ENCODE assay signal across 8 cellular contexts in the genomic region with DNA sequence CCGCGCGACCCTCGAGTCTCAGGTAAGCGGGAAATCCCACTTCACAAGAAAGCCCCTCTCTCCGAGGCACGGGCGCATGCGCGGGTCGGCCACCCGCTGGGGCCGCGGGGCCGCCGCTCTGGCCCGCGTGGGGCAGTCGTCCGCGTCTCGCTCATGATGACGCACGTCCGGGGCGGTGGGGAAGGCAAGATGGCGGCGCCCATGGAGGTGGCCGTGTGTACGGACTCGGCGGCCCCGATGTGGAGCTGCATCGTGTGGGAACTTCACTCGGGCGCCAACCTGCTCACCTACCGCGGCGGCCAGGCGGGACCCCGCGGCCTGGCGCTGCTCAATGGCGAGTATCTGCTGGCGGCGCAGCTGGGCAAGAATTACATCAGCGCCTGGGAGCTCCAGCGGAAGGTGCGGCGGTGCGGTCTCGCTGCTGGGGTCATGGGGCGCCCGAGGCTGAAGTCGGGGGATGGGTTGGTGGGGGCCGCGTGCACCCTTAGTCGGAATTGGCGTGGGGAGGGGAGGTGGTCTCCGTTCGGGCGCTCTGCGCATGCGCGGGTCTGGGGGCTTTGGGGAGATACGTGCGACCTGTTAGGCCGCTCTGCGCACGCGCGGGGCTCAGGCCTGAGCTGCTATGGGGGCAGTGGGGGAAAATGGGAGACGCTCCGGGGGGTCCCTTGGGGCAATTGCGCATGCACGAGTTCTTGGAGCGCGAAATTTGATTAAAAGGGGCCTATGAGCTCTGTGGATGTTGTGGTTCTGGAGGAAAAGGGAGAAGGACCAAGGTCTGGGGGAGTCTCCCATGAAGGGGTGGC. TPM values are rescaled to one million over a fixed set of nuclear protein-coding genes. Genes with fewer than 3 reads are reported as not detected.
DNase-seq lines count a peak whose midpoint lies in the region; TF ChIP-seq lines count a peak whose summit lies in the region.

A gene with protein sequence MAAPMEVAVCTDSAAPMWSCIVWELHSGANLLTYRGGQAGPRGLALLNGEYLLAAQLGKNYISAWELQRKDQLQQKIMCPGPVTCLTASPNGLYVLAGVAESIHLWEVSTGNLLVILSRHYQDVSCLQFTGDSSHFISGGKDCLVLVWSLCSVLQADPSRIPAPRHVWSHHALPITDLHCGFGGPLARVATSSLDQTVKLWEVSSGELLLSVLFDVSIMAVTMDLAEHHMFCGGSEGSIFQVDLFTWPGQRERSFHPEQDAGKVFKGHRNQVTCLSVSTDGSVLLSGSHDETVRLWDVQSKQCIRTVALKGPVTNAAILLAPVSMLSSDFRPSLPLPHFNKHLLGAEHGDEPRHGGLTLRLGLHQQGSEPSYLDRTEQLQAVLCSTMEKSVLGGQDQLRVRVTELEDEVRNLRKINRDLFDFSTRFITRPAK (plus strand): TSS at position 181 of the 803 bp plus-strand sequence. CDS start 9 bp downstream, at position 190.

- 1% methylated on average over 53 of the region's 78 CpGs; no CpG with 5 or more reads in 1 of the 2 donors for WGBS in transverse colon (ENCODE audit: low coverage in 1 of 2), 2 donors

- H3K27me3 ChIP-seq in adipocyte (replicated peaks; ENCODE audit: control insufficient read depth, insufficient read depth, low read length) (no peaks in the 10 kb centered on the region), transverse colon (peaks cover 2% of the 10 kb centered on the region)

- TF ChIP-seq EP300 in transverse colon (IDR thresholded peaks at IDR 0.05; ENCODE audit: low read depth), result no peak

- peak within 1 kb of the TSS; percentile 90 for H3K27ac ChIP-seq in HEK293 (ENCODE audit: extremely low read depth, low read depth, low read length)
- H3K27ac ChIP-seq in transverse colon, result peak within 1 kb of the TSS; percentile 83 to 94 (median 88)

- peaks cover 5% of the 10 kb centered on the region; the same call in 1 of the 2 replicates for H3K4me1 ChIP-seq in ES-I3 (ENCODE audit: insufficient read depth, low read length)
- H3K4me1 ChIP-seq in HEK293 (ENCODE audit: control insufficient read depth, insufficient read depth, low read length), result peaks cover 2% of the 10 kb centered on the region; the same call in 1 of the 2 replicates
- H3K4me1 ChIP-seq in adipocyte (ENCODE audit: control insufficient read depth, insufficient read depth, low read length), result peaks cover 21% of the 10 kb centered on the region
- peaks cover 11 to 27% (median 22%) of the 10 kb centered on the region in 4 donors for H3K4me1 ChIP-seq in transverse colon

- DNase-seq in NCI-H1105 (lab: John Stamatoyannopoulos, UW) (peak; percentile 86), SW480 (ENCODE audit: low spot score) (peak; percentile 70), adipocyte (ENCODE audit: low read depth) (peak; percentile 98), cardiac septum (ENCODE audit: low spot score) (peak; percentile 97), posterior cingulate gyrus (peak; percentile 90 to 99 (median 96)), transverse colon (peak; percentile 94)

- no peaks in the 10 kb centered on the region for H3K9me3 ChIP-seq in ES-I3 (ENCODE audit: control insufficient read depth, insufficient read depth, low read length)
- H3K9me3 ChIP-seq in HEK293 (ENCODE audit: control insufficient read depth, insufficient read depth, low read depth, low read length), result no peaks in the 10 kb centered on the region
- no peaks in the 10 kb centered on the region for H3K9me3 ChIP-seq in adipocyte (ENCODE audit: control insufficient read depth, low read length)
- no peaks in the 10 kb centered on the region for H3K9me3 ChIP-seq in transverse colon

- intact Hi-C loops in cardiac septum (cut with DNase I), result loop anchor here (5.0 kb wide), 2 partner anchors 127 to 212 kb away; a partner anchor contains a TSS
- intact Hi-C loops in posterior cingulate gyrus (cut with DNase I), result loop anchor here (5.0 kb wide), 1 partner anchor 122 kb away; no protein-coding TSS in a partner anchor
- intact Hi-C loops in transverse colon (cut with DNase I; ENCODE audit: low total_unique reads), result loop anchor here (5.0 kb wide), 1 partner anchor 127 kb away; a partner anchor contains a TSS

- H3K36me3 ChIP-seq in ES-I3 (ENCODE audit: insufficient read depth, low read length) (no peaks in the 10 kb centered on the region), HEK293 (ENCODE audit: control insufficient read depth in 2 of 2, insufficient read depth in 1 of 2, low read length in 2 of 2) (peaks cover 9 to 35% of the 10 kb centered on the region in 2 experiments; a peak in 2 of 3 replicates), adipocyte (ENCODE audit: control insufficient read depth, insufficient read depth, low read length, severe bottlenecking) (peaks cover 12% of the 10 kb centered on the region), transverse colon (no peaks in the 10 kb centered on the region)

- H3K4me3 ChIP-seq in HEK293 (ENCODE audit: low read depth, low read length) (peak within 1 kb of the TSS; percentile 99), adipocyte (ENCODE audit: low read length) (peak within 1 kb of the TSS; percentile 97), transverse colon (peak within 1 kb of the TSS; percentile 69 to 100 (median 76))

- in situ Hi-C loops in transverse colon (cut with MboI; ENCODE audit: low pct_ligation_motif_present in 1 of 4, low pct_unique_long_range_greater_than_20kb in 1 of 4, low sequenced_read_pairs in 3 of 4), result loop anchor here (5.0 to 25.0 kb wide), 5 partner anchors 60 to 220 kb away; a partner anchor contains a TSS

- POLR2A ChIA-PET in HEK293 (lab: Yijun Ruan, JAX), result interaction anchor here (0.8 to 2.5 kb wide), 6 partner anchors 12 to 321 kb away, joined by 3 to 15 read pairs (median 4); a partner anchor contains a TSS

- TF ChIP-seq CTCF in HEK293 (tag by site-specific recombination; IDR thresholded peaks at IDR 0.05), result peak; percentile 90
- TF ChIP-seq CTCF in transverse colon (IDR thresholded peaks at IDR 0.05), result peak; percentile 23 to 44 (median 35)

- H3K9ac ChIP-seq in ES-I3 (ENCODE audit: low read depth, low read length) (peak within 1 kb of the TSS; percentile 98), adipocyte (ENCODE audit: low read length) (peak within 1 kb of the TSS; percentile 97)

- peak; percentile 56 for TF ChIP-seq POLR2A in transverse colon (IDR thresholded peaks at IDR 0.05)

- CTCF ChIA-PET in HEK293 (lab: Yijun Ruan, JAX), result interaction anchor here (0.6 to 5.9 kb wide), 18 partner anchors 11 to 260 kb away, joined by 3 to 116 read pairs (median 4); a partner anchor contains a TSS

TF ChIP-seq in HEK293, 187 proteins besides CTCF, POLR2A, EP300 and RAD21 (continues in another document):
- TF ChIP-seq IKZF3 (tag by site-specific recombination; IDR thresholded peaks at IDR 0.05) (no peak), PRDM1 (tag by site-specific recombination; IDR thresholded peaks at IDR 0.05) (no peak), ZNF37A (tag by site-specific recombination; IDR thresholded peaks at IDR 0.05) (no peak), YY2 (tag by site-specific recombination; IDR thresholded peaks at IDR 0.05) (peak; percentile 100), ZNF558 (tag by site-specific recombination; IDR thresholded peaks at IDR 0.05) (no peak), GFI1B (tag by site-specific recombination; IDR thresholded peaks at IDR 0.05) (no peak)
- TF ChIP-seq, protein P1, sequence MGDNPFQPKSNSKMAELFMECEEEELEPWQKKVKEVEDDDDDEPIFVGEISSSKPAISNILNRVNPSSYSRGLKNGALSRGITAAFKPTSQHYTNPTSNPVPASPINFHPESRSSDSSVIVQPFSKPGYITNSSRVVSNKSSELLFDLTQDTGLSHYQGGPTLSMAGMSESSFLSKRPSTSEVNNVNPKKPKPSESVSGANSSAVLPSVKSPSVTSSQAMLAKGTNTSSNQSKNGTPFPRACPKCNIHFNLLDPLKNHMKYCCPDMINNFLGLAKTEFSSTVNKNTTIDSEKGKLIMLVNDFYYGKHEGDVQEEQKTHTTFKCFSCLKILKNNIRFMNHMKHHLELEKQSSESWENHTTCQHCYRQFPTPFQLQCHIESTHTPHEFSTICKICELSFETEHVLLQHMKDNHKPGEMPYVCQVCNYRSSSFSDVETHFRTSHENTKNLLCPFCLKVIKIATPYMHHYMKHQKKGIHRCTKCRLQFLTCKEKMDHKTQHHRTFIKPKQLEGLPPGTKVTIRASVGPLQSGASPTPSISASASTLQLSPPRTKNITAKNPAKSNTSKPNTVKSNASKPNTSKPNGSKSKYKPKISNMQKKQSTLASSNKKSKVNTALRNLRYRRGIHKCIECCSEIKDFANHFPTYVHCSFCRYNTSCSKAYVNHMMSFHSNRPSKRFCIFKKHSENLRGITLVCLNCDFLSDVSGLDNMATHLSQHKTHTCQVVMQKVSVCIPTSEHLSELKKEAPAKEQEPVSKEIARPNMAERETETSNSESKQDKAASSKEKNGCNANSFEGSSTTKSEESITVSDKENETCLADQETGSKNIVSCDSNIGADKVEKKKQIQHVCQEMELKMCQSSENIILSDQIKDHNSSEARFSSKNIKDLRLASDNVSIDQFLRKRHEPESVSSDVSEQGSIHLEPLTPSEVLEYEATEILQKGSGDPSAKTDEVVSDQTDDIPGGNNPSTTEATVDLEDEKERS (tag by site-specific recombination; IDR thresholded peaks at IDR 0.05), result no peak
- TF ChIP-seq, protein P2, sequence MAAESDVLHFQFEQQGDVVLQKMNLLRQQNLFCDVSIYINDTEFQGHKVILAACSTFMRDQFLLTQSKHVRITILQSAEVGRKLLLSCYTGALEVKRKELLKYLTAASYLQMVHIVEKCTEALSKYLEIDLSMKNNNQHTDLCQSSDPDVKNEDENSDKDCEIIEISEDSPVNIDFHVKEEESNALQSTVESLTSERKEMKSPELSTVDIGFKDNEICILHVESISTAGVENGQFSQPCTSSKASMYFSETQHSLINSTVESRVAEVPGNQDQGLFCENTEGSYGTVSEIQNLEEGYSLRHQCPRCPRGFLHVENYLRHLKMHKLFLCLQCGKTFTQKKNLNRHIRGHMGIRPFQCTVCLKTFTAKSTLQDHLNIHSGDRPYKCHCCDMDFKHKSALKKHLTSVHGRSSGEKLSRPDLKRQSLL (tag by site-specific recombination; IDR thresholded peaks at IDR 0.05), result no peak
- TF ChIP-seq, protein P3, sequence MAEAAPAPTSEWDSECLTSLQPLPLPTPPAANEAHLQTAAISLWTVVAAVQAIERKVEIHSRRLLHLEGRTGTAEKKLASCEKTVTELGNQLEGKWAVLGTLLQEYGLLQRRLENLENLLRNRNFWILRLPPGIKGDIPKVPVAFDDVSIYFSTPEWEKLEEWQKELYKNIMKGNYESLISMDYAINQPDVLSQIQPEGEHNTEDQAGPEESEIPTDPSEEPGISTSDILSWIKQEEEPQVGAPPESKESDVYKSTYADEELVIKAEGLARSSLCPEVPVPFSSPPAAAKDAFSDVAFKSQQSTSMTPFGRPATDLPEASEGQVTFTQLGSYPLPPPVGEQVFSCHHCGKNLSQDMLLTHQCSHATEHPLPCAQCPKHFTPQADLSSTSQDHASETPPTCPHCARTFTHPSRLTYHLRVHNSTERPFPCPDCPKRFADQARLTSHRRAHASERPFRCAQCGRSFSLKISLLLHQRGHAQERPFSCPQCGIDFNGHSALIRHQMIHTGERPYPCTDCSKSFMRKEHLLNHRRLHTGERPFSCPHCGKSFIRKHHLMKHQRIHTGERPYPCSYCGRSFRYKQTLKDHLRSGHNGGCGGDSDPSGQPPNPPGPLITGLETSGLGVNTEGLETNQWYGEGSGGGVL (tag by site-specific recombination; IDR thresholded peaks at IDR 0.05), result peak; percentile 53; the same call in 1 of the 2 replicates

RNA-seq across cellular contexts. Expression of the gene that starts here (rescaled TPM):
- 17.6 TPM for total RNA-seq in cardiac septum
- total RNA-seq in transverse colon, result 10 to 100 TPM; 23.1 to 47.4 (median 39.0) TPM

Comparison
In these comparisons a context has a peak if more than half of its experiments do, and no peak if none do; other contexts are left out.
1. Peak in every context shown above with its lines: DNase-seq, H3K4me3 ChIP-seq and H3K27ac ChIP-seq.